22 cellular contexts compared by ENCODE assay signal in the genomic region with DNA sequence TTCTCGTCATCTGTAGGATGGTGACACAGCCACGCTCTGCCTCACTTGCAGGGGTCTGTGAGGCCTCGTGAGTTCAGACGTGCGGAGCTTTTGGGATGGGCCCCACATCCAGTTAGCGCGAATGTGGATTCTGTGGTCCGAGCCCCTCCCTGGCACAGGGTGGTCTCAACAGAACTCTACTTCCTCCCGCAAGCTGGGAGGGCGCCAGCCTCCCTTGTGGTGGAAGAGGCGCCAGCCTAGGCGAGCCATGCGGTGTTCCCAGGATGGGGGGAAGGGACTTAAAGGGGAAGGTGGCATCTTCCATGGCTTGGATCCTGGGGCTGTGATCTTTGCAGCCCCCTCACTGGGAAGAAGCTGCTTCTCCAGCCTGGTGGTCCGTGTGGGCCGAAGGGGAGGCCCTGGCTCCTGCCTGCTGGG. TPM values are rescaled to one million over a fixed set of nuclear protein-coding genes. Genes with fewer than 3 reads are reported as not detected.
A peak's percentile ranks its signal among the peaks of the same experiment; 100 is the strongest.
DNase-seq lines count a peak whose midpoint lies in the region; ATAC-seq and TF ChIP-seq lines count a peak whose summit lies in the region.
"Had no signal": no experiment of that assay in that cellular context is flagged by ENCODE, and none has a peak within 500 bp of the region (broad histone marks: within the 10 kb centered on the region; RNA-seq: fewer than 3 reads in every experiment).

No MANE protein-coding gene starts in this region.

- H3K4me3 ChIP-seq in coronary artery (no peak overlapping the region), osteoblast (ENCODE audit: insufficient read depth, low read length) (no peak overlapping the region), spleen (no peak overlapping the region)
- H3K4me3 ChIP-seq: colonic mucosa, esophagus muscularis mucosa had no signal

- no peak overlapping the region for H3K4me2 ChIP-seq in osteoblast (ENCODE audit: insufficient read depth, low read length)

- no peak for ATAC-seq in natural killer cell treated with Interleukin-12 subunit alpha and Interleukin-12 subunit beta and Interleukin-15 and Interleukin-18, amount 100 ng/mL, for 72 hours
- ATAC-seq in natural killer cell: no peak
- no peak for ATAC-seq in effector memory CD8-positive, alpha-beta T cell (replicated peaks)
- ATAC-seq: activated T-cell treated with anti-CD3 and anti-CD28 coated beads, Interleukin-2, amount 50 U/mL, for 72 hours; foreskin keratinocyte; Panc1 had no signal

- H3K4me3 Mint-ChIP-seq in natural killer cell treated with Interleukin-12 subunit alpha and Interleukin-12 subunit beta and Interleukin-15 and Interleukin-18, amount 100 ng/mL, for 72 hours: no peak overlapping the region
- H3K4me3 Mint-ChIP-seq in natural killer cell: no peak overlapping the region
- no peak overlapping the region for H3K4me3 Mint-ChIP-seq in effector memory CD8-positive, alpha-beta T cell
- H3K4me3 Mint-ChIP-seq: activated T-cell treated with anti-CD3 and anti-CD28 coated beads, Interleukin-2, amount 50 U/mL, for 72 hours had no signal

- H3K79me2 ChIP-seq in osteoblast (ENCODE audit: insufficient read depth, low read length): no peaks in the 10 kb centered on the region

- no peaks in the 10 kb centered on the region for H3K9me3 Mint-ChIP-seq in natural killer cell treated with Interleukin-12 subunit alpha and Interleukin-12 subunit beta and Interleukin-15 and Interleukin-18, amount 100 ng/mL, for 72 hours
- no peaks in the 10 kb centered on the region for H3K9me3 Mint-ChIP-seq in natural killer cell
- H3K9me3 Mint-ChIP-seq in effector memory CD8-positive, alpha-beta T cell: no peaks in the 10 kb centered on the region
- H3K9me3 Mint-ChIP-seq: activated T-cell treated with anti-CD3 and anti-CD28 coated beads, Interleukin-2, amount 50 U/mL, for 72 hours; naive B cell had no signal

- DNase-seq in natural killer cell treated with Interleukin-12 subunit alpha and Interleukin-12 subunit beta and Interleukin-15 and Interleukin-18, amount 100 ng/mL, for 72 hours (ENCODE audit: low spot score): peak; percentile 58
- DNase-seq in natural killer cell (no peak), coronary artery (ENCODE audit: low spot score) (peak; percentile 43), osteoblast (ENCODE audit: insufficient read length, low spot score, missing footprints) (peak; percentile 49), NCI-H345 treated with DMSO at 0.1 percent for 48 hours (lab: John Stamatoyannopoulos, UW; ENCODE audit: unreplicated experiment) (no peak), erythroblast (lab: John Stamatoyannopoulos, UW) (no peak), spleen (no peak)
- no peak for DNase-seq in effector memory CD8-positive, alpha-beta T cell
- DNase-seq: activated naive CD4-positive, alpha-beta T cell treated with anti-CD3 and anti-CD28 coated beads, Interleukin-2, amount 50 U/mL, for 16 hours; activated T-cell treated with anti-CD3 and anti-CD28 coated beads, Interleukin-2, amount 50 U/mL, for 72 hours; amniotic stem cell; colonic mucosa; DMS79 treated with DMSO at 0.1 percent for 48 hours; foreskin keratinocyte; HCEC 1CT; naive B cell; NCI-H1092 treated with DMSO at 0.1 percent for 48 hours; NCI-H187 treated with DMSO at 0.1 percent for 48 hours; NCI-H526 treated with DMSO at 0.1 percent for 48 hours had no signal

- no peaks in the 10 kb centered on the region for H4K20me1 ChIP-seq in osteoblast (ENCODE audit: insufficient read depth, low read length)

- H3K27me3 ChIP-seq in osteoblast (ENCODE audit: insufficient read depth, low read length): peaks cover 6% of the 10 kb centered on the region
- H3K27me3 ChIP-seq in spleen (replicated peaks in 1 of 7): peaks cover 0 to 21% (median 13%) of the 10 kb centered on the region in 7 donors

- peaks cover 6 to 9% of the 10 kb centered on the region in 2 donors for H3K27me3 Mint-ChIP-seq in natural killer cell treated with Interleukin-12 subunit alpha and Interleukin-12 subunit beta and Interleukin-15 and Interleukin-18, amount 100 ng/mL, for 72 hours
- H3K27me3 Mint-ChIP-seq in natural killer cell (ENCODE audit: low read depth in 2 of 2): peaks cover 8 to 10% of the 10 kb centered on the region in 2 donors
- peaks cover 16 to 30% of the 10 kb centered on the region in 2 donors for H3K27me3 Mint-ChIP-seq in effector memory CD8-positive, alpha-beta T cell

- H3K36me3 ChIP-seq in osteoblast (ENCODE audit: insufficient read depth, low read length): no peaks in the 10 kb centered on the region
- no peaks in the 10 kb centered on the region for H3K36me3 ChIP-seq in spleen
- H3K36me3 ChIP-seq: colonic mucosa, esophagus muscularis mucosa had no signal

- intact Hi-C loops in natural killer cell (cut with micrococcal nuclease): no loop called here
- intact Hi-C loops in spleen (cut with DNase I; ENCODE audit: low total_unique reads): no loop called here

- TF ChIP-seq CTCF in natural killer cell (IDR thresholded peaks at IDR 0.05) (no peak), coronary artery (IDR thresholded peaks at IDR 0.05) (no peak), osteoblast (IDR thresholded peaks at IDR 0.05; ENCODE audit: extremely low read depth, low read depth, low read length) (no peak), spleen (IDR thresholded peaks at IDR 0.05 in 8 of 11, conservative IDR thresholded peaks at IDR 0.05 in 3 of 11) (no peak)

- H2AFZ ChIP-seq in osteoblast (ENCODE audit: low read length): no peak overlapping the region

- no peak overlapping the region for H3K27ac ChIP-seq in coronary artery
- no peak overlapping the region for H3K27ac ChIP-seq in osteoblast (ENCODE audit: low read depth, low read length)
- H3K27ac ChIP-seq in spleen: no peak overlapping the region
- H3K27ac ChIP-seq: C4-2B, colonic mucosa, esophagus muscularis mucosa, foreskin keratinocyte had no signal

- no peak overlapping the region for H3K27ac Mint-ChIP-seq in natural killer cell treated with Interleukin-12 subunit alpha and Interleukin-12 subunit beta and Interleukin-15 and Interleukin-18, amount 100 ng/mL, for 72 hours
- no peak overlapping the region for H3K27ac Mint-ChIP-seq in natural killer cell
- no peak overlapping the region for H3K27ac Mint-ChIP-seq in effector memory CD8-positive, alpha-beta T cell
- H3K27ac Mint-ChIP-seq: activated T-cell treated with anti-CD3 and anti-CD28 coated beads, Interleukin-2, amount 50 U/mL, for 72 hours had no signal

- WGBS in spleen, 5 donors: 29 to 78% (median 69%) methylated on average over 4 to 15 of the region's 15 CpGs

- H3K4me1 ChIP-seq in osteoblast (ENCODE audit: insufficient read depth, low read length) (no peaks in the 10 kb centered on the region), spleen (peaks cover 0 to 26% (median 15%) of the 10 kb centered on the region in 6 donors)
- H3K4me1 ChIP-seq: foreskin keratinocyte had no signal

- H3K36me3 Mint-ChIP-seq in natural killer cell treated with Interleukin-12 subunit alpha and Interleukin-12 subunit beta and Interleukin-15 and Interleukin-18, amount 100 ng/mL, for 72 hours: no peaks in the 10 kb centered on the region
- H3K36me3 Mint-ChIP-seq in natural killer cell: no peaks in the 10 kb centered on the region
- H3K36me3 Mint-ChIP-seq in effector memory CD8-positive, alpha-beta T cell (ENCODE audit: insufficient read depth): no peaks in the 10 kb centered on the region
- H3K36me3 Mint-ChIP-seq: naive B cell had no signal

- H3K4me1 Mint-ChIP-seq in natural killer cell treated with Interleukin-12 subunit alpha and Interleukin-12 subunit beta and Interleukin-15 and Interleukin-18, amount 100 ng/mL, for 72 hours (ENCODE audit: low read depth in 2 of 2): peaks cover 0 to 5% of the 10 kb centered on the region in 2 donors
- peaks cover 0 to 11% of the 10 kb centered on the region in 2 donors for H3K4me1 Mint-ChIP-seq in natural killer cell
- H3K4me1 Mint-ChIP-seq in effector memory CD8-positive, alpha-beta T cell (ENCODE audit: low read depth in 2 of 2): peaks cover 8 to 15% of the 10 kb centered on the region in 2 donors

- no peak for TF ChIP-seq POLR2A in erythroblast (IDR thresholded peaks at IDR 0.05; ENCODE audit: low read length)
- no peak for TF ChIP-seq POLR2A in spleen (IDR thresholded peaks at IDR 0.05)

- no peaks in the 10 kb centered on the region for H3K9me3 ChIP-seq in osteoblast (ENCODE audit: low read depth, low read length)
- no peaks in the 10 kb centered on the region for H3K9me3 ChIP-seq in spleen
- H3K9me3 ChIP-seq: colonic mucosa, esophagus muscularis mucosa had no signal

RNA-seq across cellular contexts. Expression of gene SNORC, which starts 1.4 kb away (rescaled TPM):
- total RNA-seq in natural killer cell treated with Interleukin-12 subunit alpha and Interleukin-12 subunit beta and Interleukin-15 and Interleukin-18, amount 100 ng/mL, for 72 hours: 1 to 10 TPM; 1.5 TPM
- total RNA-seq in natural killer cell (1 to 10 TPM in 1 of 3 donors, under 1 TPM in 2; 0.47 to 1.0 (median 0.98) TPM), osteoblast (0.72 and 0.88 TPM in 2 replicates), spleen (1 to 10 TPM in 5 of 7 donors, under 1 TPM in 2; 0.68 to 2.9 (median 1.2) TPM)
- 1 to 10 TPM in 2 of 3 donors, under 1 TPM in 1; 0.94 to 5.1 (median 1.7) TPM for polyA plus RNA-seq in spleen

Comparison
In these comparisons a context has a peak if more than half of its experiments do, and no peak if none do; other contexts are left out.
1. DNase-seq: peak in natural killer cell treated with Interleukin-12 subunit alpha and Interleukin-12 subunit beta and Interleukin-15 and Interleukin-18, amount 100 ng/mL, for 72 hours (single experiment), coronary artery (single experiment) and osteoblast (single experiment); none in natural killer cell (single experiment), NCI-H345 treated with DMSO at 0.1 percent for 48 hours (single experiment), erythroblast (0 of 2), effector memory CD8-positive, alpha-beta T cell (0 of 3) and spleen (single experiment).